Comparison of ENCODE assay signal across 1 cellular context in genomic region chr5:78113689-78114088, GRCh38.
TF ChIP-seq lines count a peak whose summit lies in the region.

No MANE protein-coding gene starts in this region.

TF ChIP-seq in WTC11, 78 proteins besides CTCF, POLR2A, EP300 and RAD21 (continued from another document):
- TF ChIP-seq ATF2 (CRISPR knock-in tag; IDR thresholded peaks at IDR 0.05; ENCODE audit: borderline replicate concordance, low read depth) (no peak), USF1 (CRISPR knock-in tag; IDR thresholded peaks at IDR 0.05) (no peak), ZSCAN18 (CRISPR knock-in tag; IDR thresholded peaks at IDR 0.05) (no peak), AFF4 (CRISPR knock-in tag; IDR thresholded peaks at IDR 0.05; ENCODE audit: borderline replicate concordance) (no peak), ATF6 (CRISPR knock-in tag; IDR thresholded peaks at IDR 0.05) (no peak), PREB (CRISPR knock-in tag; IDR thresholded peaks at IDR 0.05; ENCODE audit: borderline replicate concordance) (no peak), ZNF121 (CRISPR knock-in tag; IDR thresholded peaks at IDR 0.05) (no peak), MYBL2 (CRISPR knock-in tag; IDR thresholded peaks at IDR 0.05) (no peak), NFYB (CRISPR knock-in tag; conservative IDR thresholded peaks at IDR 0.05; ENCODE audit: low read depth) (no peak), USF2 (CRISPR knock-in tag; IDR thresholded peaks at IDR 0.05) (no peak), NR1H2 (CRISPR knock-in tag; IDR thresholded peaks at IDR 0.05) (no peak), IRF2 (CRISPR knock-in tag; IDR thresholded peaks at IDR 0.05; ENCODE audit: borderline replicate concordance, low read depth) (no peak)
